Comparison of ENCODE assay signal across 1 cellular context in the genomic region with DNA sequence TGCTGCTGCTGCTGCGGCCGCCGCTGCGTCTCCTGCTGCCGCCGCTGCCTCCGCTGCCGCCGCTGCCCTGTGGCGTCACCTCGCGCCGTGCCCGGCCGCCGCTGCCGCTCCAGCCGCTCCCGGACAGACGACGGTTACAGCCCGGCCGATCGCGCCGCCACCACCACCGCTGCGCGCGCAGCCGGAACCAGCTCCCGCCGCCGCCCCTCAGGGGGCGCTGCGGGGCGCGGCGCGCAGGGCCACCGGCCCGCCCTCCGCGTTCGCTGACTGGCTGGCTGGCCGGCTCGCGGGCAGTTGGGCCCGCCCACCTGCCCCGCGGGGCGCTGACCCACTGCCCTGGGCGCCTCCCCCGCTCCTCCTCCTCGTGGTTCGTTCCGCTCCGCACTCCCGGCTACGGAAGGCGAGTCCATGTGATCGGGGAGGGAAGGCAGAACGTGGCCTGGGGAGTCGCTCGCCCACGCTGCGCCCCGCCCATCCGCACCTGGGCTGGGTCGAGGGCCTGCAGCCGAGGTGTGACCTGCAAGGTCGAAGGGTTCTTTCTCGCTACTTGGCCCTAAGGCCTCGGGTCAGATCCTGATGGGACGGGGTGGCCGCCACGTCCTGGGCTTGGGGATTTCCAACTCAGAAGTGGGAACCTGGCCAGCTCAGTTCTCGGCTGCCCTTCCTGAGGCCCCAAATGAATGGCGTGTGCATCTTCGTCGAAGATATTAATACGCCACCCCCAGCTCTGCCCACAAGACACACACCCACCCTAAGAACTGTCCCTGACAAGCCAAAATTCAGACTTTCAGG.
TF ChIP-seq lines count a peak whose summit lies in the region.

A gene (minus strand): TSS at position 185 of the 792 bp plus-strand sequence. CDS start 19,303 bp downstream, outside the sequence.

TF ChIP-seq in HepG2, 621 proteins besides CTCF, POLR2A, EP300 and RAD21 (continued from another document and continues in another):
- TF ChIP-seq, protein P1, sequence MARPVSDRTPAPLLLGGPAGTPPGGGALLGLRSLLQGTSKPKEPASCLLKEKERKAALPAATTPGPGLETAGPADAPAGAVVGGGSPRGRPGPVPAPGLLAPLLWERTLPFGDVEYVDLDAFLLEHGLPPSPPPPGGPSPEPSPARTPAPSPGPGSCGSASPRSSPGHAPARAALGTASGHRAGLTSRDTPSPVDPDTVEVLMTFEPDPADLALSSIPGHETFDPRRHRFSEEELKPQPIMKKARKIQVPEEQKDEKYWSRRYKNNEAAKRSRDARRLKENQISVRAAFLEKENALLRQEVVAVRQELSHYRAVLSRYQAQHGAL (CRISPR knock-in tag; IDR thresholded peaks at IDR 0.05; ENCODE audit: not compliant biosample characterization) = peak; percentile 79
- TF ChIP-seq, protein P2, sequence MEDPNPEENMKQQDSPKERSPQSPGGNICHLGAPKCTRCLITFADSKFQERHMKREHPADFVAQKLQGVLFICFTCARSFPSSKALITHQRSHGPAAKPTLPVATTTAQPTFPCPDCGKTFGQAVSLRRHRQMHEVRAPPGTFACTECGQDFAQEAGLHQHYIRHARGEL (CRISPR knock-in tag; IDR thresholded peaks at IDR 0.05) = peak; percentile 91; the same call in 1 of the 2 replicates
- TF ChIP-seq, protein P3, sequence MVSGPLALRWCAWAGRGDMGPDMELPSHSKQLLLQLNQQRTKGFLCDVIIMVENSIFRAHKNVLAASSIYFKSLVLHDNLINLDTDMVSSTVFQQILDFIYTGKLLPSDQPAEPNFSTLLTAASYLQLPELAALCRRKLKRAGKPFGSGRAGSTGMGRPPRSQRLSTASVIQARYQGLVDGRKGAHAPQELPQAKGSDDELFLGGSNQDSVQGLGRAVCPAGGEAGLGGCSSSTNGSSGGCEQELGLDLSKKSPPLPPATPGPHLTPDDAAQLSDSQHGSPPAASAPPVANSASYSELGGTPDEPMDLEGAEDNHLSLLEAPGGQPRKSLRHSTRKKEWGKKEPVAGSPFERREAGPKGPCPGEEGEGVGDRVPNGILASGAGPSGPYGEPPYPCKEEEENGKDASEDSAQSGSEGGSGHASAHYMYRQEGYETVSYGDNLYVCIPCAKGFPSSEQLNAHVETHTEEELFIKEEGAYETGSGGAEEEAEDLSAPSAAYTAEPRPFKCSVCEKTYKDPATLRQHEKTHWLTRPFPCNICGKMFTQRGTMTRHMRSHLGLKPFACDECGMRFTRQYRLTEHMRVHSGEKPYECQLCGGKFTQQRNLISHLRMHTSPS (CRISPR knock-in tag; IDR thresholded peaks at IDR 0.05; ENCODE audit: low read depth) = peak; percentile 72
- TF ChIP-seq ZNF337 (CRISPR knock-in tag; IDR thresholded peaks at IDR 0.05; ENCODE audit: borderline replicate concordance, low read depth) (peak; percentile 91; the same call in 1 of the 2 replicates), MYNN (CRISPR knock-in tag; IDR thresholded peaks at IDR 0.05; ENCODE audit: low read depth) (peak; percentile 86; the same call in 1 of the 2 replicates), YEATS4 (CRISPR knock-in tag; IDR thresholded peaks at IDR 0.05; ENCODE audit: borderline replicate concordance) (peak; percentile 93), DPF2 (CRISPR knock-in tag; IDR thresholded peaks at IDR 0.05; ENCODE audit: borderline replicate concordance, low read depth) (peak; percentile 51; the same call in 1 of the 2 replicates), ZNF746 (CRISPR knock-in tag; IDR thresholded peaks at IDR 0.05) (peak; percentile 74; the same call in 1 of the 2 replicates), SMC3 (IDR thresholded peaks at IDR 0.05; ENCODE audit: low read length) (no peak), ZNF83 (CRISPR knock-in tag; IDR thresholded peaks at IDR 0.05; ENCODE audit: borderline replicate concordance) (peak; percentile 99; the same call in 1 of the 2 replicates), ARHGAP35 (CRISPR knock-in tag; IDR thresholded peaks at IDR 0.05; ENCODE audit: borderline replicate concordance) (peak; percentile 98), PAF1 (CRISPR knock-in tag; IDR thresholded peaks at IDR 0.05) (no peak), CC2D1A (CRISPR knock-in tag; IDR thresholded peaks at IDR 0.05) (no peak), FOXP1 (IDR thresholded peaks at IDR 0.05) (no peak), FOXP1 (CRISPR knock-in tag; IDR thresholded peaks at IDR 0.05) (no peak), SP4 (CRISPR knock-in tag; IDR thresholded peaks at IDR 0.05) (peak; percentile 96), GABPB1 (CRISPR knock-in tag; IDR thresholded peaks at IDR 0.05) (peak; percentile 84), ZNF724P (CRISPR knock-in tag; IDR thresholded peaks at IDR 0.05; ENCODE audit: borderline replicate concordance) (peak; percentile 87; the same call in 1 of the 2 replicates), RARG (CRISPR knock-in tag; IDR thresholded peaks at IDR 0.05; ENCODE audit: low read depth) (peak; percentile 74; the same call in 1 of the 2 replicates), ZNF207 (IDR thresholded peaks at IDR 0.05; ENCODE audit: borderline replicate concordance) (no peak), NR2F1 (CRISPR knock-in tag; IDR thresholded peaks at IDR 0.05) (peak; percentile 83 to 91), MIER2 (CRISPR knock-in tag; IDR thresholded peaks at IDR 0.05) (peak; percentile 79), RFX5 (IDR thresholded peaks at IDR 0.05; ENCODE audit: low read depth, low read length) (0 out of 2 replicates have a peak, but pooled peaks have one; percentile 35), MEIS2 (CRISPR knock-in tag; IDR thresholded peaks at IDR 0.05) (peak; percentile 50; the same call in 1 of the 2 replicates), TCF12 (IDR thresholded peaks at IDR 0.05) (no peak), TCF12 (CRISPR knock-in tag; IDR thresholded peaks at IDR 0.05) (peak; percentile 22; the same call in 1 of the 2 replicates), ARNTL (CRISPR knock-in tag; IDR thresholded peaks at IDR 0.05) (peak; percentile 92), ZBTB20 (CRISPR knock-in tag; IDR thresholded peaks at IDR 0.05; ENCODE audit: borderline replicate concordance, low read depth) (peak; percentile 95; the same call in 1 of the 2 replicates), RAD51 (IDR thresholded peaks at IDR 0.05; ENCODE audit: borderline replicate concordance) (no peak), ZBTB1 (CRISPR knock-in tag; IDR thresholded peaks at IDR 0.05; ENCODE audit: borderline replicate concordance) (0 out of 2 replicates have a peak, but pooled peaks have one; percentile 35), SMARCE1 (IDR thresholded peaks at IDR 0.05; ENCODE audit: borderline replicate concordance) (no peak), KDM2A (CRISPR knock-in tag; IDR thresholded peaks at IDR 0.05; ENCODE audit: borderline replicate concordance, low read depth) (peak; percentile 92)
- TF ChIP-seq, protein P4, sequence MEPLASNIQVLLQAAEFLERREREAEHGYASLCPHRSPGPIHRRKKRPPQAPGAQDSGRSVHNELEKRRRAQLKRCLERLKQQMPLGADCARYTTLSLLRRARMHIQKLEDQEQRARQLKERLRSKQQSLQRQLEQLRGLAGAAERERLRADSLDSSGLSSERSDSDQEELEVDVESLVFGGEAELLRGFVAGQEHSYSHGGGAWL (CRISPR knock-in tag; IDR thresholded peaks at IDR 0.05) = peak; percentile 99
- TF ChIP-seq, protein P5, sequence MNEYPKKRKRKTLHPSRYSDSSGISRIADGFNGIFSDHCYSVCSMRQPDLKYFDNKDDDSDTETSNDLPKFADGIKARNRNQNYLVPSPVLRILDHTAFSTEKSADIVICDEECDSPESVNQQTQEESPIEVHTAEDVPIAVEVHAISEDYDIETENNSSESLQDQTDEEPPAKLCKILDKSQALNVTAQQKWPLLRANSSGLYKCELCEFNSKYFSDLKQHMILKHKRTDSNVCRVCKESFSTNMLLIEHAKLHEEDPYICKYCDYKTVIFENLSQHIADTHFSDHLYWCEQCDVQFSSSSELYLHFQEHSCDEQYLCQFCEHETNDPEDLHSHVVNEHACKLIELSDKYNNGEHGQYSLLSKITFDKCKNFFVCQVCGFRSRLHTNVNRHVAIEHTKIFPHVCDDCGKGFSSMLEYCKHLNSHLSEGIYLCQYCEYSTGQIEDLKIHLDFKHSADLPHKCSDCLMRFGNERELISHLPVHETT (CRISPR knock-in tag; conservative IDR thresholded peaks at IDR 0.05) = peak; percentile 85
- TF ChIP-seq, protein P6, sequence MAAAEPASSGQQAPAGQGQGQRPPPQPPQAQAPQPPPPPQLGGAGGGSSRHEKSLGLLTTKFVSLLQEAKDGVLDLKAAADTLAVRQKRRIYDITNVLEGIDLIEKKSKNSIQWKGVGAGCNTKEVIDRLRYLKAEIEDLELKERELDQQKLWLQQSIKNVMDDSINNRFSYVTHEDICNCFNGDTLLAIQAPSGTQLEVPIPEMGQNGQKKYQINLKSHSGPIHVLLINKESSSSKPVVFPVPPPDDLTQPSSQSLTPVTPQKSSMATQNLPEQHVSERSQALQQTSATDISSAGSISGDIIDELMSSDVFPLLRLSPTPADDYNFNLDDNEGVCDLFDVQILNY (CRISPR knock-in tag; conservative IDR thresholded peaks at IDR 0.05) = no peak; the same call in none of the 2 replicates
- TF ChIP-seq, protein P7, sequence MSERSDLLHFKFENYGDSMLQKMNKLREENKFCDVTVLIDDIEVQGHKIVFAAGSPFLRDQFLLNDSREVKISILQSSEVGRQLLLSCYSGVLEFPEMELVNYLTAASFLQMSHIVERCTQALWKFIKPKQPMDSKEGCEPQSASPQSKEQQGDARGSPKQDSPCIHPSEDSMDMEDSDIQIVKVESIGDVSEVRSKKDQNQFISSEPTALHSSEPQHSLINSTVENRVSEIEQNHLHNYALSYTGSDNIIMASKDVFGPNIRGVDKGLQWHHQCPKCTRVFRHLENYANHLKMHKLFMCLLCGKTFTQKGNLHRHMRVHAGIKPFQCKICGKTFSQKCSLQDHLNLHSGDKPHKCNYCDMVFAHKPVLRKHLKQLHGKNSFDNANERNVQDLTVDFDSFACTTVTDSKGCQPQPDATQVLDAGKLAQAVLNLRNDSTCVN (CRISPR knock-in tag; IDR thresholded peaks at IDR 0.05; ENCODE audit: borderline replicate concordance) = peak; percentile 92
- TF ChIP-seq, protein P8, sequence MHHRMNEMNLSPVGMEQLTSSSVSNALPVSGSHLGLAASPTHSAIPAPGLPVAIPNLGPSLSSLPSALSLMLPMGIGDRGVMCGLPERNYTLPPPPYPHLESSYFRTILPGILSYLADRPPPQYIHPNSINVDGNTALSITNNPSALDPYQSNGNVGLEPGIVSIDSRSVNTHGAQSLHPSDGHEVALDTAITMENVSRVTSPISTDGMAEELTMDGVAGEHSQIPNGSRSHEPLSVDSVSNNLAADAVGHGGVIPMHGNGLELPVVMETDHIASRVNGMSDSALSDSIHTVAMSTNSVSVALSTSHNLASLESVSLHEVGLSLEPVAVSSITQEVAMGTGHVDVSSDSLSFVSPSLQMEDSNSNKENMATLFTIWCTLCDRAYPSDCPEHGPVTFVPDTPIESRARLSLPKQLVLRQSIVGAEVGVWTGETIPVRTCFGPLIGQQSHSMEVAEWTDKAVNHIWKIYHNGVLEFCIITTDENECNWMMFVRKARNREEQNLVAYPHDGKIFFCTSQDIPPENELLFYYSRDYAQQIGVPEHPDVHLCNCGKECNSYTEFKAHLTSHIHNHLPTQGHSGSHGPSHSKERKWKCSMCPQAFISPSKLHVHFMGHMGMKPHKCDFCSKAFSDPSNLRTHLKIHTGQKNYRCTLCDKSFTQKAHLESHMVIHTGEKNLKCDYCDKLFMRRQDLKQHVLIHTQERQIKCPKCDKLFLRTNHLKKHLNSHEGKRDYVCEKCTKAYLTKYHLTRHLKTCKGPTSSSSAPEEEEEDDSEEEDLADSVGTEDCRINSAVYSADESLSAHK (CRISPR knock-in tag; IDR thresholded peaks at IDR 0.05; ENCODE audit: borderline replicate concordance) = 0 out of 2 replicates have a peak, but pooled peaks have one; percentile 62
- TF ChIP-seq, protein P9, sequence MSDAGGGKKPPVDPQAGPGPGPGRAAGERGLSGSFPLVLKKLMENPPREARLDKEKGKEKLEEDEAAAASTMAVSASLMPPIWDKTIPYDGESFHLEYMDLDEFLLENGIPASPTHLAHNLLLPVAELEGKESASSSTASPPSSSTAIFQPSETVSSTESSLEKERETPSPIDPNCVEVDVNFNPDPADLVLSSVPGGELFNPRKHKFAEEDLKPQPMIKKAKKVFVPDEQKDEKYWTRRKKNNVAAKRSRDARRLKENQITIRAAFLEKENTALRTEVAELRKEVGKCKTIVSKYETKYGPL (CRISPR knock-in tag; IDR thresholded peaks at IDR 0.05) = no peak
- TF ChIP-seq, protein P10, sequence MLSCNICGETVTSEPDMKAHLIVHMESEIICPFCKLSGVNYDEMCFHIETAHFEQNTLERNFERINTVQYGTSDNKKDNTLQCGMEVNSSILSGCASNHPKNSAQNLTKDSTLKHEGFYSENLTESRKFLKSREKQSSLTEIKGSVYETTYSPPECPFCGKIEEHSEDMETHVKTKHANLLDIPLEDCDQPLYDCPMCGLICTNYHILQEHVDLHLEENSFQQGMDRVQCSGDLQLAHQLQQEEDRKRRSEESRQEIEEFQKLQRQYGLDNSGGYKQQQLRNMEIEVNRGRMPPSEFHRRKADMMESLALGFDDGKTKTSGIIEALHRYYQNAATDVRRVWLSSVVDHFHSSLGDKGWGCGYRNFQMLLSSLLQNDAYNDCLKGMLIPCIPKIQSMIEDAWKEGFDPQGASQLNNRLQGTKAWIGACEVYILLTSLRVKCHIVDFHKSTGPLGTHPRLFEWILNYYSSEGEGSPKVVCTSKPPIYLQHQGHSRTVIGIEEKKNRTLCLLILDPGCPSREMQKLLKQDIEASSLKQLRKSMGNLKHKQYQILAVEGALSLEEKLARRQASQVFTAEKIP (CRISPR knock-in tag; IDR thresholded peaks at IDR 0.05; ENCODE audit: borderline replicate concordance) = no peak
- TF ChIP-seq, protein P11, sequence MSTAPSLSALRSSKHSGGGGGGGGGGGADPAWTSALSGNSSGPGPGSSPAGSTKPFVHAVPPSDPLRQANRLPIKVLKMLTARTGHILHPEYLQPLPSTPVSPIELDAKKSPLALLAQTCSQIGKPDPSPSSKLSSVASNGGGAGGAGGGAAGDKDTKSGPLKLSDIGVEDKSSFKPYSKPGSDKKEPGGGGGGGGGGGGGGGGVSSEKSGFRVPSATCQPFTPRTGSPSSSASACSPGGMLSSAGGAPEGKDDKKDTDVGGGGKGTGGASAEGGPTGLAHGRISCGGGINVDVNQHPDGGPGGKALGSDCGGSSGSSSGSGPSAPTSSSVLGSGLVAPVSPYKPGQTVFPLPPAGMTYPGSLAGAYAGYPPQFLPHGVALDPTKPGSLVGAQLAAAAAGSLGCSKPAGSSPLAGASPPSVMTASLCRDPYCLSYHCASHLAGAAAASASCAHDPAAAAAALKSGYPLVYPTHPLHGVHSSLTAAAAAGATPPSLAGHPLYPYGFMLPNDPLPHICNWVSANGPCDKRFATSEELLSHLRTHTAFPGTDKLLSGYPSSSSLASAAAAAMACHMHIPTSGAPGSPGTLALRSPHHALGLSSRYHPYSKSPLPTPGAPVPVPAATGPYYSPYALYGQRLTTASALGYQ (CRISPR knock-in tag; IDR thresholded peaks at IDR 0.05) = 0 out of 2 replicates have a peak, but pooled peaks have one; percentile 35
- TF ChIP-seq, protein P12, sequence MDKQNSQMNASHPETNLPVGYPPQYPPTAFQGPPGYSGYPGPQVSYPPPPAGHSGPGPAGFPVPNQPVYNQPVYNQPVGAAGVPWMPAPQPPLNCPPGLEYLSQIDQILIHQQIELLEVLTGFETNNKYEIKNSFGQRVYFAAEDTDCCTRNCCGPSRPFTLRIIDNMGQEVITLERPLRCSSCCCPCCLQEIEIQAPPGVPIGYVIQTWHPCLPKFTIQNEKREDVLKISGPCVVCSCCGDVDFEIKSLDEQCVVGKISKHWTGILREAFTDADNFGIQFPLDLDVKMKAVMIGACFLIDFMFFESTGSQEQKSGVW (CRISPR knock-in tag; IDR thresholded peaks at IDR 0.05; ENCODE audit: borderline replicate concordance) = no peak; the same call in 1 of the 2 replicates
